ENCODE assay signal across 36 cellular contexts in the genomic region with DNA sequence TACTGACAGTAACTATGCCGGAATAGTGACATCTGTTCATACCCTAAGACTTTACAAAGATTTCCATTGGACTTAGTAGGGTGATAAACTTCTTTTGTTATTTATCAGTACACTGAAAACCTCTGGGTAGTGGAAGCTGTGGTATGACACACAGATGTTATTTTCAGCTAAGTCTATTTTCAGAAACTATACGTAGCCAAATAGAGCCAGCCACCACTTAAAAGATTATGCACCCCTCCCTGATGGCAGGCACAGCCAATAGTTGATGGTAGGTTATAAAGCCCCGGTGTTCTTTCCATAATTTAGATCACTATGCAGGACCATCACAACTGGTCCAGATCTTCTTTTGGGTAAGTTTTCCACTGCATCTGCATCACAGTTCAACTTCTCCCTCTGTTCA.
"Had no signal": no experiment of that assay in that cellular context is flagged by ENCODE, and none has a peak within 500 bp of the region (broad histone marks: within the 10 kb centered on the region; RNA-seq: fewer than 3 reads in every experiment).

No MANE protein-coding gene starts in this region.

- H3K4me3 Mint-ChIP-seq: activated naive CD4-positive, alpha-beta T cell treated with anti-CD3 and anti-CD28 coated beads, Interleukin-2, amount 10 ng/mL, durations not matched to agents 7 days and 5 days; activated naive CD4-positive, alpha-beta T cell treated with anti-CD3 and anti-CD28 coated beads, Interleukin-2, amount 50 U/mL, for 24 hours; activated naive CD8-positive, alpha-beta T cell; activated naive CD8-positive, alpha-beta T cell treated with anti-CD3 and anti-CD28 coated beads, Interleukin-2, amount 10 ng/mL, durations not matched to agents 7 days and 5 days; activated naive CD8-positive, alpha-beta T cell treated with anti-CD3 and anti-CD28 coated beads, Interleukin-2, amount 50 U/mL, for 24 hours; activated T-cell treated with anti-CD3 and anti-CD28 coated beads, Interleukin-2, amount 50 U/mL, for 24 hours; activated T-cell treated with anti-CD3 and anti-CD28 coated beads, Interleukin-2, amount 50 U/mL, for 4 hours; activated T-cell treated with anti-CD3 and anti-CD28 coated beads, Interleukin-2, amount 50 U/mL, for 72 hours; activated T-helper 1 cell treated with anti-CD3 and anti-CD28 coated beads, Interleukin-12 subunit alpha, Interleukin-12 subunit beta, Interleukin-2, Interleukin-4 antibody, amounts not matched to agents 30 ng/mL and 10 ng/mL and 1 ng/mL, durations not matched to agents 14 hours and 24 hours and 36 hours; activated T-helper 17 cell treated with anti-CD3 and anti-CD28 coated beads, Interleukin-2, amount 50 U/mL, for 72 hours; brain; central memory CD8-positive, alpha-beta T cell had no signal

- H3K9me3 ChIP-seq: adrenal gland, ascending aorta, body of pancreas, breast epithelium had no signal

- H3K4me1 Mint-ChIP-seq: activated naive CD4-positive, alpha-beta T cell treated with anti-CD3 and anti-CD28 coated beads, Interleukin-2, amount 10 ng/mL, durations not matched to agents 7 days and 5 days; activated naive CD4-positive, alpha-beta T cell treated with anti-CD3 and anti-CD28 coated beads, Interleukin-2, amount 50 U/mL, for 24 hours; activated naive CD8-positive, alpha-beta T cell treated with anti-CD3 and anti-CD28 coated beads, Interleukin-2, amount 10 ng/mL, durations not matched to agents 7 days and 5 days; activated naive CD8-positive, alpha-beta T cell treated with anti-CD3 and anti-CD28 coated beads, Interleukin-2, amount 50 U/mL, for 24 hours; activated T-helper 17 cell treated with anti-CD3 and anti-CD28 coated beads, Interleukin-2, amount 50 U/mL, for 72 hours; brain; central memory CD8-positive, alpha-beta T cell had no signal

- H3K27ac Mint-ChIP-seq: activated naive CD4-positive, alpha-beta T cell treated with anti-CD3 and anti-CD28 coated beads, Interleukin-2, amount 10 ng/mL, durations not matched to agents 7 days and 5 days; activated naive CD4-positive, alpha-beta T cell treated with anti-CD3 and anti-CD28 coated beads, Interleukin-2, amount 50 U/mL, for 24 hours; activated naive CD4-positive, alpha-beta T cell treated with anti-CD3 and anti-CD28 coated beads, Interleukin-2, amount 50 U/mL, for 72 hours; activated naive CD8-positive, alpha-beta T cell; activated naive CD8-positive, alpha-beta T cell treated with anti-CD3 and anti-CD28 coated beads, Interleukin-2, amount 10 ng/mL, durations not matched to agents 7 days and 5 days; activated naive CD8-positive, alpha-beta T cell treated with anti-CD3 and anti-CD28 coated beads, Interleukin-2, amount 50 U/mL, for 24 hours; activated T-cell treated with anti-CD3 and anti-CD28 coated beads, Interleukin-2, amount 50 U/mL, for 24 hours; activated T-cell treated with anti-CD3 and anti-CD28 coated beads, Interleukin-2, amount 50 U/mL, for 72 hours; activated T-helper 1 cell treated with anti-CD3 and anti-CD28 coated beads, Interleukin-12 subunit alpha, Interleukin-12 subunit beta, Interleukin-2, Interleukin-4 antibody, amounts not matched to agents 30 ng/mL and 10 ng/mL and 1 ng/mL, durations not matched to agents 14 hours and 24 hours and 36 hours; activated T-helper 17 cell treated with anti-CD3 and anti-CD28 coated beads, Interleukin-2, amount 50 U/mL, for 72 hours; activated T-helper 2 cell treated with anti-CD3 and anti-CD28 coated beads, Interferon-gamma antibody, Interleukin-2, Interleukin-4, amounts not matched to agents 10 μg/mL and 5 μg/mL and 100 μg/mL, durations not matched to agents 14 hours and 24 hours and 36 hours; brain had no signal

- H3K36me3 ChIP-seq: adrenal gland, ascending aorta, brain microvascular endothelial cell, breast epithelium, cardiac muscle cell had no signal

- ATAC-seq: activated naive CD4-positive, alpha-beta T cell treated with anti-CD3 and anti-CD28 coated beads, Interleukin-2, amount 50 U/mL, for 72 hours; activated naive CD8-positive, alpha-beta T cell treated with anti-CD3 and anti-CD28 coated beads, Interleukin-2, amount 50 U/mL, for 24 hours; activated T-cell treated with anti-CD3 and anti-CD28 coated beads, Interleukin-2, amount 50 U/mL, for 4 hours; activated T-cell treated with anti-CD3 and anti-CD28 coated beads, Interleukin-2, amount 50 U/mL, for 72 hours; activated T-helper 17 cell treated with anti-CD3 and anti-CD28 coated beads, Interleukin-2, amount 50 U/mL, for 72 hours; body of pancreas had no signal

- H3K9me3 Mint-ChIP-seq: activated naive CD4-positive, alpha-beta T cell treated with anti-CD3 and anti-CD28 coated beads, Interleukin-2, amount 10 ng/mL, durations not matched to agents 7 days and 5 days; activated naive CD8-positive, alpha-beta T cell treated with anti-CD3 and anti-CD28 coated beads, Interleukin-2, amount 10 ng/mL, durations not matched to agents 7 days and 5 days; activated T-helper 1 cell treated with anti-CD3 and anti-CD28 coated beads, Interleukin-12 subunit alpha, Interleukin-12 subunit beta, Interleukin-2, Interleukin-4 antibody, amounts not matched to agents 30 ng/mL and 10 ng/mL and 1 ng/mL, durations not matched to agents 14 hours and 24 hours and 36 hours; brain had no signal

- DNase-seq: activated effector memory CD4-positive, alpha-beta T cell treated with anti-CD3 and anti-CD28 coated beads, Interleukin-2, amount 50 U/mL, for 16 hours; activated effector memory CD4-positive, alpha-beta T cell treated with Interleukin-2 at 50 U/mL for 16 hours; activated gamma-delta T cell; activated gamma-delta T cell treated with Interleukin-2 at 50 U/mL for 16 hours; activated naive CD4-positive, alpha-beta T cell; activated naive CD4-positive, alpha-beta T cell treated with anti-CD3 and anti-CD28 coated beads, Interleukin-2, amount 10 ng/mL, durations not matched to agents 7 days and 5 days; activated naive CD4-positive, alpha-beta T cell treated with anti-CD3 and anti-CD28 coated beads, Interleukin-2, amount 50 U/mL, for 16 hours; activated naive CD4-positive, alpha-beta T cell treated with Interleukin-2 at 50 U/mL for 16 hours; activated naive CD8-positive, alpha-beta T cell treated with anti-CD3 and anti-CD28 coated beads, Interleukin-2, amount 10 ng/mL, durations not matched to agents 7 days and 5 days; activated naive CD8-positive, alpha-beta T cell treated with anti-CD3 and anti-CD28 coated beads, Interleukin-2, amount 50 U/mL, for 24 hours; activated T-cell treated with anti-CD3 and anti-CD28 coated beads, Interleukin-2, amount 50 U/mL, for 1 hour; activated T-cell treated with anti-CD3 and anti-CD28 coated beads, Interleukin-2, amount 50 U/mL, for 24 hours; activated T-cell treated with anti-CD3 and anti-CD28 coated beads, Interleukin-2, amount 50 U/mL, for 4 hours; activated T-cell treated with anti-CD3 and anti-CD28 coated beads, Interleukin-2, amount 50 U/mL, for 48 hours; activated T-cell treated with anti-CD3 and anti-CD28 coated beads, Interleukin-2, amount 50 U/mL, for 72 hours; adrenal gland; amniotic stem cell; amygdala; anterior cingulate cortex; aorta; body of pancreas; brain microvascular endothelial cell; caudate nucleus; central memory CD4-positive, alpha-beta T cell; cerebellar nuclear complex had no signal

- H3K36me3 Mint-ChIP-seq: activated naive CD4-positive, alpha-beta T cell treated with anti-CD3 and anti-CD28 coated beads, Interleukin-2, amount 10 ng/mL, durations not matched to agents 7 days and 5 days; activated naive CD4-positive, alpha-beta T cell treated with anti-CD3 and anti-CD28 coated beads, Interleukin-2, amount 50 U/mL, for 24 hours; activated naive CD4-positive, alpha-beta T cell treated with anti-CD3 and anti-CD28 coated beads, Interleukin-2, amount 50 U/mL, for 72 hours; activated naive CD8-positive, alpha-beta T cell; activated naive CD8-positive, alpha-beta T cell treated with anti-CD3 and anti-CD28 coated beads, Interleukin-2, amount 10 ng/mL, durations not matched to agents 7 days and 5 days; brain had no signal

- H3K4me3 ChIP-seq: adrenal gland, ascending aorta, body of pancreas, breast epithelium, cardiac muscle cell had no signal

- H3K27me3 Mint-ChIP-seq: activated naive CD4-positive, alpha-beta T cell treated with anti-CD3 and anti-CD28 coated beads, Interleukin-2, amount 10 ng/mL, durations not matched to agents 7 days and 5 days; activated naive CD4-positive, alpha-beta T cell treated with anti-CD3 and anti-CD28 coated beads, Interleukin-2, amount 50 U/mL, for 24 hours; activated naive CD8-positive, alpha-beta T cell; activated naive CD8-positive, alpha-beta T cell treated with anti-CD3 and anti-CD28 coated beads, Interleukin-2, amount 10 ng/mL, durations not matched to agents 7 days and 5 days; activated naive CD8-positive, alpha-beta T cell treated with anti-CD3 and anti-CD28 coated beads, Interleukin-2, amount 50 U/mL, for 24 hours; activated T-cell treated with anti-CD3 and anti-CD28 coated beads, Interleukin-2, amount 50 U/mL, for 24 hours; activated T-helper 17 cell treated with anti-CD3 and anti-CD28 coated beads, Interleukin-2, amount 50 U/mL, for 72 hours; brain; central memory CD8-positive, alpha-beta T cell had no signal

- H3K27me3 ChIP-seq: adrenal gland, ascending aorta, body of pancreas, brain microvascular endothelial cell, breast epithelium, cardiac muscle cell had no signal

- H3K4me1 ChIP-seq: adrenal gland, ascending aorta, body of pancreas, breast epithelium had no signal

- H3K27ac ChIP-seq: adrenal gland, ascending aorta, body of pancreas, brain microvascular endothelial cell, breast epithelium, cardiac muscle cell had no signal
